ENCODE assay signal across 9 cellular contexts in the genomic region with DNA sequence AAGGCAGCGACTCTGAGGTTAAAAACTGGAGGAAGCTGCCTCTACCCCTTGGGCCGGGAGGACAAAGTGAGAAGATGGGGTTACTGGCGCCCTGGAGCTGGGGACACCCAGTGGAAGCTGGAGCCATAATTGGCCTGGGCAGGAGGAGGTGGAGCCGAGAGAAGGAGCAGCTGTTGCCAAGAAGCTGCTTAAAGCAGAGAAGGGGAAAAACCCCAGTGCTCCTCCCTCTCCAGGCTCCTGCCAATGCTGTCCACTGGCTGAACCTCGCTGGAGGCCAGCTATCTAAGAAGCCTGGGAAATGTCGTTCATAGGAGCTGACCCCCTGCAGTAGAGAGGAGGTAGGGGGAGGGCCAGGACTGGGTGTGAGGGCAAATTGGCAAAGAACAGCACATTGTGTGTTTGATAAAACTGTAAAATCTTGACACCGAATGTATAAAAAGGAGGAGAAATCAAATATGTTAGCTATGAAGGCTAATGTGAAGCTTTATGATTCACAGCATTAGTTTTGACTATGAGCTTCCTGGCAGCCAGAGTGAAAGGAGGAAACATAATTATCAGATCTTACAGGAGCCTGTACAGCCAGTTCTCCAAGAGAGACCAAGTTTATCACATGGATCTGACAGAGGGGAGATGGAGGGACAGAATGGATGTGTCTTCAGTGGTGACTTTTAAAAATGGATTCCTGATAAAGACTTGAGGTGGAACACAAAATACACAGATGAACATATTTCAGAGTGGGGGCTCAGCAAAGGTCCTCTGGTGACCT. TPM values are rescaled to one million over a fixed set of nuclear protein-coding genes. Genes with fewer than 3 reads are reported as not detected.
DNase-seq lines count a peak whose midpoint lies in the region; ATAC-seq, FAIRE-seq and TF ChIP-seq lines count a peak whose summit lies in the region.
"Had no signal": no experiment of that assay in that cellular context is flagged by ENCODE, and none has a peak within 500 bp of the region (broad histone marks: within the 10 kb centered on the region; RNA-seq: fewer than 3 reads in every experiment).

No MANE protein-coding gene starts in this region.

- H3K4me3 Mint-ChIP-seq in immature natural killer cell = no peak overlapping the region
- H3K4me3 Mint-ChIP-seq in osteocyte (ENCODE audit: unreplicated experiment) = no peak overlapping the region

- no peak overlapping the region for H3K27ac Mint-ChIP-seq in immature natural killer cell
- H3K27ac Mint-ChIP-seq in osteocyte (ENCODE audit: unreplicated experiment) = no peak overlapping the region

- no peak for TF ChIP-seq POLR2A in prostate gland (IDR thresholded peaks at IDR 0.05)

- in situ Hi-C loops in Panc1 (cut with HindIII; ENCODE audit: low pct_unique_long_range_greater_than_20kb, low sequenced_read_pairs) = no loop called here

- BruUV-seq in Panc1 (replicated peaks; lab: Mats Ljungman, UMichigan) = no TSS peak

- H3K4me1 ChIP-seq in Panc1 (ENCODE audit: control insufficient read depth, insufficient read depth, low read length) = no peaks in the 10 kb centered on the region
- no peaks in the 10 kb centered on the region for H3K4me1 ChIP-seq in prostate gland (replicated peaks)

- FAIRE-seq in GM19239 (lab: Jason Lieb, UNC) = no peak

- H3K27me3 ChIP-seq in Panc1 (ENCODE audit: control insufficient read depth, insufficient read depth, low read length) = no peaks in the 10 kb centered on the region
- peaks cover 3% of the 10 kb centered on the region for H3K27me3 ChIP-seq in prostate gland (replicated peaks; ENCODE audit: insufficient read depth)

- H3K4me3 ChIP-seq in Panc1 (ENCODE audit: low read depth in 2 of 2, low read length in 2 of 2) (no peak overlapping the region), prostate gland (no peak overlapping the region)
- H3K4me3 ChIP-seq: SK-N-MC had no signal

- no peaks in the 10 kb centered on the region for H3K9me3 ChIP-seq in Panc1 (ENCODE audit: control insufficient read depth, insufficient read depth, low read depth, low read length)
- no peaks in the 10 kb centered on the region for H3K9me3 ChIP-seq in prostate gland

- 23% methylated on average over 7 of the region's 7 CpGs for WGBS in prostate gland

- no peaks in the 10 kb centered on the region for H3K9me3 Mint-ChIP-seq in immature natural killer cell
- no peaks in the 10 kb centered on the region for H3K9me3 Mint-ChIP-seq in osteocyte (ENCODE audit: unreplicated experiment)

- H3K27ac ChIP-seq in Panc1 (ENCODE audit: low read length) = no peak overlapping the region
- no peak overlapping the region for H3K27ac ChIP-seq in prostate gland
- H3K27ac ChIP-seq: SK-N-MC had no signal

- H3K27me3 Mint-ChIP-seq in immature natural killer cell (ENCODE audit: low read depth in 3 of 3) (peaks cover 3 to 27% (median 19%) of the 10 kb centered on the region in 3 donors), osteocyte (ENCODE audit: unreplicated experiment) (no peaks in the 10 kb centered on the region)

- TF ChIP-seq CTCF in Panc1 (IDR thresholded peaks at IDR 0.05) (no peak), prostate gland (IDR thresholded peaks at IDR 0.05) (no peak), osteocyte (IDR thresholded peaks at IDR 0.05) (no peak)

- H3K36me3 Mint-ChIP-seq in immature natural killer cell (no peaks in the 10 kb centered on the region), osteocyte (ENCODE audit: unreplicated experiment) (no peaks in the 10 kb centered on the region)

- H3K4me1 Mint-ChIP-seq in immature natural killer cell = no peaks in the 10 kb centered on the region
- peaks cover 3% of the 10 kb centered on the region for H3K4me1 Mint-ChIP-seq in osteocyte (ENCODE audit: unreplicated experiment)

- POLR2A ChIA-PET in Panc1 (lab: Charles Lee) = interaction anchor here (0.5 kb wide), 1 partner anchor 162 kb away, joined by 3 read pairs; no protein-coding TSS in a partner anchor

- ATAC-seq in Panc1 (peak; percentile 69; the same call in 1 of the 2 replicates), GM18868 (IDR thresholded peaks at IDR 0.05; ENCODE audit: unreplicated experiment) (no peak)

- no peaks in the 10 kb centered on the region for H3K36me3 ChIP-seq in Panc1 (ENCODE audit: control insufficient read depth, insufficient read depth, low read length)
- no peaks in the 10 kb centered on the region for H3K36me3 ChIP-seq in prostate gland

- CTCF ChIA-PET in Panc1 (lab: Charles Lee) = no interaction called here

- intact Hi-C loops in Panc1 (cut with micrococcal nuclease; ENCODE audit: unreplicated experiment) (no loop called here), prostate gland (cut with DNase I) (no loop called here)

- DNase-seq in GM04504 (ENCODE audit: low read depth) (peak; percentile 61), Panc1 (ENCODE audit: low read depth, low spot score) (no peak), fibroblast of peridontal ligament (ENCODE audit: extremely low read depth) (peak; percentile 88), prostate gland (ENCODE audit: low spot score) (peak; percentile 67), immature natural killer cell (no peak), osteocyte (ENCODE audit: extremely low spot score, unreplicated experiment) (no peak), GM19239 (ENCODE audit: insufficient read length, low spot score) (no peak)

RNA-seq across cellular contexts. Expression of a gene that starts 9.5 kb away (rescaled TPM):
- total RNA-seq in Panc1 (2021; ENCODE audit: unreplicated experiment) (2.1 TPM), prostate gland (1 to 10 TPM; 2.8 to 4.5 TPM), osteocyte (2.0 and 2.7 TPM in 2 replicates)
- polyA plus RNA-seq in Panc1 (2012; ENCODE audit: insufficient read length) = 3.8 TPM
- polyA plus RNA-seq in immature natural killer cell = not detected

RNA-seq across cellular contexts. Expression of a gene that starts 29.7 kb away (rescaled TPM):
- total RNA-seq in Panc1 (2021; ENCODE audit: unreplicated experiment) (0.36 TPM), prostate gland (1 to 10 TPM in 1 of 2 donors, under 1 TPM in 1; 0.46 to 6.5 TPM), osteocyte (1.3 and 1.8 TPM in 2 replicates)
- 0.22 TPM for polyA plus RNA-seq in Panc1 (2012; ENCODE audit: insufficient read length)
- not detected for polyA plus RNA-seq in immature natural killer cell

RNA-seq across cellular contexts. Expression of a gene that starts 50.4 kb away (rescaled TPM):
- total RNA-seq in Panc1 (2021; ENCODE audit: unreplicated experiment) (96.6 TPM), prostate gland (10 to 100 TPM; 35.1 to 47.2 TPM), osteocyte (4.4 and 5.1 TPM in 2 replicates)
- polyA plus RNA-seq in Panc1 (2012; ENCODE audit: insufficient read length) = 64.9 TPM
- under 1 TPM; 0.27 to 0.83 (median 0.35) TPM for polyA plus RNA-seq in immature natural killer cell

Comparison
In these comparisons a context has a peak if more than half of its experiments do, and no peak if none do; other contexts are left out.
1. DNase-seq: peak in GM04504 (single experiment), fibroblast of peridontal ligament (single experiment) and prostate gland (single experiment); none in Panc1 (single experiment), immature natural killer cell (0 of 3), osteocyte (single experiment) and GM19239 (single experiment).